In genomic region chr5:146632620-146633019, GRCh38 we compare ENCODE assay signal across 23 cellular contexts.
"Had no signal": no experiment of that assay in that cellular context is flagged by ENCODE, and none has a peak within 500 bp of the region (broad histone marks: within the 10 kb centered on the region; RNA-seq: fewer than 3 reads in every experiment).

No MANE protein-coding gene starts in this region.

- H3K4me1 Mint-ChIP-seq: activated naive CD4-positive, alpha-beta T cell treated with anti-CD3 and anti-CD28 coated beads, Interleukin-2, amount 10 ng/mL, durations not matched to agents 7 days and 5 days; activated naive CD8-positive, alpha-beta T cell treated with anti-CD3 and anti-CD28 coated beads for 36 hours; T-cell had no signal

- H3K9me3 Mint-ChIP-seq: activated naive CD4-positive, alpha-beta T cell treated with anti-CD3 and anti-CD28 coated beads, Interleukin-2, amount 10 ng/mL, durations not matched to agents 7 days and 5 days; activated naive CD8-positive, alpha-beta T cell treated with anti-CD3 and anti-CD28 coated beads for 36 hours; activated T-helper 17 cell treated with anti-CD3 and anti-CD28 coated beads, Interleukin-2, amount 50 U/mL, for 72 hours; T-cell had no signal

- DNase-seq: activated CD4-positive, alpha-beta T cell treated with anti-CD3 and anti-CD28 coated beads for 4 hours; activated CD4-positive, alpha-beta T cell treated with anti-CD3 and anti-CD28 coated beads, Interleukin-2, amount 50 U/mL, for 4 hours; activated CD8-positive, alpha-beta T cell treated with anti-CD3 and anti-CD28 coated beads, Interleukin-2, amount 10 ng/mL, durations not matched to agents 7 days and 5 days; activated gamma-delta T cell treated with Interleukin-2 at 50 U/mL for 16 hours; activated naive CD4-positive, alpha-beta T cell treated with anti-CD3 and anti-CD28 coated beads, Interleukin-2, amount 10 ng/mL, durations not matched to agents 7 days and 5 days; activated naive CD8-positive, alpha-beta T cell treated with anti-CD3 and anti-CD28 coated beads for 36 hours; activated T-cell treated with anti-CD3 and anti-CD28 coated beads, Interleukin-2, amount 50 U/mL, for 48 hours; MV-4-11; NCI-H1105 treated with DMSO at 0.1 percent for 48 hours; NCI-H1436 treated with DMSO at 0.1 percent for 48 hours; NCI-H2081 treated with DMSO at 0.1 percent for 48 hours; NCI-H446 treated with DMSO at 0.1 percent for 48 hours; NCI-H526 treated with DMSO at 0.1 percent for 48 hours; RPMI8226; T-cell; T-helper 2 cell; T1000 had no signal

- H3K4me2 ChIP-seq: KMS-11 had no signal

- H3K4me3 ChIP-seq: SK-N-MC had no signal

- H3K4me3 Mint-ChIP-seq: activated CD8-positive, alpha-beta T cell treated with anti-CD3 and anti-CD28 coated beads, Interleukin-2, amount 10 ng/mL, durations not matched to agents 7 days and 5 days; activated naive CD4-positive, alpha-beta T cell treated with anti-CD3 and anti-CD28 coated beads, Interleukin-2, amount 10 ng/mL, durations not matched to agents 7 days and 5 days; activated naive CD8-positive, alpha-beta T cell treated with anti-CD3 and anti-CD28 coated beads for 36 hours; activated T-helper 17 cell treated with anti-CD3 and anti-CD28 coated beads, Interleukin-2, amount 50 U/mL, for 72 hours; T-cell had no signal

- ATAC-seq: activated CD8-positive, alpha-beta T cell treated with anti-CD3 and anti-CD28 coated beads, Interleukin-2, amount 10 ng/mL, durations not matched to agents 7 days and 5 days; activated T-helper 17 cell treated with anti-CD3 and anti-CD28 coated beads, Interleukin-2, amount 50 U/mL, for 72 hours; Panc1; Right ventricle myocardium inferior; T-cell had no signal

- FAIRE-seq: TTC549 had no signal

- H3K27me3 Mint-ChIP-seq: activated naive CD4-positive, alpha-beta T cell treated with anti-CD3 and anti-CD28 coated beads, Interleukin-2, amount 10 ng/mL, durations not matched to agents 7 days and 5 days; activated naive CD8-positive, alpha-beta T cell treated with anti-CD3 and anti-CD28 coated beads for 36 hours; activated T-helper 17 cell treated with anti-CD3 and anti-CD28 coated beads, Interleukin-2, amount 50 U/mL, for 72 hours; T-cell had no signal

- H3K27ac Mint-ChIP-seq: activated CD8-positive, alpha-beta T cell treated with anti-CD3 and anti-CD28 coated beads, Interleukin-2, amount 10 ng/mL, durations not matched to agents 7 days and 5 days; activated naive CD4-positive, alpha-beta T cell treated with anti-CD3 and anti-CD28 coated beads, Interleukin-2, amount 10 ng/mL, durations not matched to agents 7 days and 5 days; activated naive CD8-positive, alpha-beta T cell treated with anti-CD3 and anti-CD28 coated beads for 36 hours; activated T-helper 17 cell treated with anti-CD3 and anti-CD28 coated beads, Interleukin-2, amount 50 U/mL, for 72 hours; T-cell had no signal

- H3K27ac ChIP-seq: KMS-11, SK-N-MC had no signal

- H3K36me3 Mint-ChIP-seq: activated naive CD4-positive, alpha-beta T cell treated with anti-CD3 and anti-CD28 coated beads, Interleukin-2, amount 10 ng/mL, durations not matched to agents 7 days and 5 days; activated naive CD8-positive, alpha-beta T cell treated with anti-CD3 and anti-CD28 coated beads for 36 hours had no signal

- H3K9ac ChIP-seq: KMS-11 had no signal
